ENCODE assay signal across 21 cellular contexts in genomic region chr14:92601131-92601710, GRCh38.
DNase-seq lines count a peak whose midpoint lies in the region; ATAC-seq and TF ChIP-seq lines count a peak whose summit lies in the region.
"Had no signal": no experiment of that assay in that cellular context is flagged by ENCODE, and none has a peak within 500 bp of the region (broad histone marks: within the 10 kb centered on the region; RNA-seq: fewer than 3 reads in every experiment).

No MANE protein-coding gene starts in this region.

- peaks cover 0 to 6% (median 0%) of the 10 kb centered on the region in 3 donors for H3K9me3 ChIP-seq in gastroesophageal sphincter
- H3K9me3 ChIP-seq in sigmoid colon, result no peaks in the 10 kb centered on the region

- ATAC-seq in left ventricle myocardium superior, result peak; percentile 11
- ATAC-seq in left cardiac atrium, result no peak
- ATAC-seq in gastroesophageal sphincter, result no peak

- no peaks in the 10 kb centered on the region for H3K27me3 ChIP-seq in gastroesophageal sphincter
- H3K27me3 ChIP-seq in sigmoid colon, result no peaks in the 10 kb centered on the region

- H3K27ac ChIP-seq in gastroesophageal sphincter (peak overlapping the region; percentile 88 to 91 (median 90)), sigmoid colon (peak overlapping the region; percentile 83 to 95 (median 88))
- H3K27ac ChIP-seq: C4-2B had no signal

- no peak for DNase-seq in left ventricle myocardium superior
- no peak for DNase-seq in left cardiac atrium
- no peak for DNase-seq in sigmoid colon
- no peak for DNase-seq in stimulated activated CD4-positive, alpha-beta T cell treated with anti-CD3 and anti-CD28 coated beads, Interleukin-4, amount 100 ng/mL, for 24 hours
- DNase-seq in NCI-H2107 treated with DMSO at 0.1 percent for 48 hours (lab: John Stamatoyannopoulos, UW; ENCODE audit: unreplicated experiment), result no peak
- DNase-seq in 8988T, result no peak
- DNase-seq in pons (ENCODE audit: low spot score), result no peak
- DNase-seq: activated CD4-positive, alpha-beta T cell treated with anti-CD3 and anti-CD28 coated beads, Interleukin-2, amount 50 U/mL, for 4 hours; activated CD4-positive, CD25-positive, alpha-beta regulatory T cell; activated CD8-positive, alpha-beta memory T cell treated with anti-CD3 and anti-CD28 coated beads, Interleukin-2, amount 50 U/mL, for 48 hours; Calu3; effector CD8-positive, alpha-beta T cell; H9; NCI-H146; NCI-H510A; PC-3; stimulated activated CD4-positive, alpha-beta T cell treated with anti-CD3 and anti-CD28 coated beads, Interleukin-12 subunit alpha, Interleukin-12 subunit beta, amount 100 ng/mL, for 4 hours; stimulated activated CD4-positive, alpha-beta T cell treated with anti-CD3 and anti-CD28 coated beads, Interleukin-4, amount 100 ng/mL, for 4 hours had no signal

- H3K4me3 ChIP-seq in gastroesophageal sphincter, result no peak overlapping the region
- no peak overlapping the region for H3K4me3 ChIP-seq in sigmoid colon
- H3K4me3 ChIP-seq: lung had no signal

- TF ChIP-seq CTCF in gastroesophageal sphincter (IDR thresholded peaks at IDR 0.05), result no peak
- peak in 1 of 4 experiments; percentile 19 for TF ChIP-seq CTCF in sigmoid colon (IDR thresholded peaks at IDR 0.05)

- WGBS in gastroesophageal sphincter (ENCODE audit: low coverage in 1 of 2), 2 donors, result 64 to 72% methylated on average over 5 to 7 of the region's 9 CpGs
- 89 to 94% methylated on average over 9 of the region's 9 CpGs for WGBS in sigmoid colon, 2 donors

- no peak for TF ChIP-seq POLR2A in gastroesophageal sphincter (IDR thresholded peaks at IDR 0.05)
- no peak for TF ChIP-seq POLR2A in sigmoid colon (IDR thresholded peaks at IDR 0.05)

- peaks cover 9 to 62% (median 14%) of the 10 kb centered on the region in 3 donors for H3K4me1 ChIP-seq in gastroesophageal sphincter
- H3K4me1 ChIP-seq in sigmoid colon, result peaks cover 0 to 66% (median 58%) of the 10 kb centered on the region in 4 donors

- TF ChIP-seq EP300 in gastroesophageal sphincter (IDR thresholded peaks at IDR 0.05), result no peak
- TF ChIP-seq EP300 in sigmoid colon (IDR thresholded peaks at IDR 0.05), result no peak

- intact Hi-C loops in left ventricle myocardium superior (cut with micrococcal nuclease) (no loop called here), left cardiac atrium (cut with DNase I) (no loop called here), sigmoid colon (cut with DNase I) (loop anchor here (5.0 kb wide), 1 partner anchor 494 kb away; the partner anchor contains the start of gene ATXN3)

- H3K36me3 ChIP-seq in gastroesophageal sphincter, result no peaks in the 10 kb centered on the region
- H3K36me3 ChIP-seq in sigmoid colon, result no peaks in the 10 kb centered on the region
